8 cellular contexts compared by ENCODE assay signal in the genomic region with DNA sequence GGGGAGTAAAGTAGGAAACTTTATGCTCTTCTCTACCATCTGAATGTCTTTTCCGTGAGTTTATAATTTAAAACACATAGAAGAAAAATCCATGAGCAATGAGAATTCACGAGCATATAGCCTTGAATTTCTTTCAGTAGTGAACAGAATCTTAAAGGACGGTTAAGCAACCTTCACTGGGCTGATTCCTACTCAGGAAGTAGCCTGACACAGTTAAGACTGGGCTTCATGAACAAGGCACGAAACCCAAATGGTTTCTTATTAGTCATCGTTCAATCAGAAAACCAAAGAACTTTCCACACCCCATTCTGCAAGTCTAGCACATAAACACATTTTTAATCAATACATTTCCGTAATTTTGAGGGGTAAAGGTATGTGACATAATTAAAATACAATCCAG.
DNase-seq lines count a peak whose midpoint lies in the region; ATAC-seq, FAIRE-seq and TF ChIP-seq lines count a peak whose summit lies in the region.

No MANE protein-coding gene starts in this region.

- H2AFZ ChIP-seq in IMR-90 (replicated peaks; ENCODE audit: low read length, poor library complexity) (no peak overlapping the region), GM12878 (ENCODE audit: control insufficient read depth, low read depth, low read length) (no peak overlapping the region)

- TF ChIP-seq EP300 in GM12878 (IDR thresholded peaks at IDR 0.05; ENCODE audit: borderline replicate concordance in 1 of 2, control insufficient read depth in 1 of 2, low read depth in 2 of 2, low read length in 2 of 2) = no peak

- peak overlapping the region; percentile 32 for H3K4me3 ChIP-seq in DOHH2 (ENCODE audit: low read length)
- no peak overlapping the region for H3K4me3 ChIP-seq in IMR-90 (ENCODE audit: insufficient read depth, low read depth, low read length)
- 0 out of 2 replicates have a peak overlapping the region, but pooled peaks have one; percentile 11 for H3K4me3 ChIP-seq in GM12878
- H3K4me3 ChIP-seq in Peyer's patch = no peak overlapping the region

- no peak overlapping the region for H4K5ac ChIP-seq in IMR-90 (ENCODE audit: low read depth, low read length)

- 100% methylated on average over 1 of the region's 6 CpGs; no CpG with 5 or more reads in 1 of the 2 experiments for WGBS in IMR-90 (ENCODE audit: extremely low coverage in 2 of 2, insufficient read length in 1 of 2), 2 experiments
- 12% methylated on average over 6 of the region's 6 CpGs for WGBS in GM12878 (ENCODE audit: insufficient coverage, insufficient replicate concordance, low lambda C conversion rate, missing lambda C conversion rate)

- H2BK120ac ChIP-seq in IMR-90 (ENCODE audit: low read depth, low read length) = no peak overlapping the region

- no peak overlapping the region for H3K18ac ChIP-seq in IMR-90 (ENCODE audit: low read depth, low read length)

- dilution Hi-C loops in IMR-90 (cut with HindIII; ENCODE audit: low sequenced_read_pairs, unreplicated experiment) = no loop called here

- DNase-seq in IMR-90 (peak; percentile 25), GM12878 (ENCODE audit: low read depth, low spot score) (no peak), Peyer's patch (no peak), HuH-7.5 (ENCODE audit: low spot score) (no peak), HK-2 (ENCODE audit: unreplicated experiment) (no peak), NCI-H1048 (lab: John Stamatoyannopoulos, UW) (no peak)

- H3K4me1 ChIP-seq in DOHH2 (ENCODE audit: control insufficient read depth, low read length) = peaks cover 57% of the 10 kb centered on the region
- H3K4me1 ChIP-seq in IMR-90 (ENCODE audit: control insufficient read depth, insufficient read depth, low read length) = no peaks in the 10 kb centered on the region
- peaks cover 17% of the 10 kb centered on the region for H3K4me1 ChIP-seq in GM12878 (ENCODE audit: control insufficient read depth, insufficient read depth, low read length)
- H3K4me1 ChIP-seq in Peyer's patch = no peaks in the 10 kb centered on the region

- TF ChIP-seq POLR2A in IMR-90 (IDR thresholded peaks at IDR 0.05; ENCODE audit: low read depth, low read length) (no peak), GM12878 (IDR thresholded peaks at IDR 0.05; ENCODE audit: low read depth, low read length) (no peak), Peyer's patch (IDR thresholded peaks at IDR 0.05) (no peak)

- no peak overlapping the region for H3K14ac ChIP-seq in IMR-90 (replicated peaks; ENCODE audit: low read depth, low read length)

- H3K9ac ChIP-seq in IMR-90 (ENCODE audit: low read depth, low read length) = no peak overlapping the region
- peak overlapping the region; percentile 22; the same call in 1 of the 2 replicates for H3K9ac ChIP-seq in GM12878 (ENCODE audit: control insufficient read depth, insufficient read depth, low read length)

- RAD21 ChIA-PET in GM12878 (lab: Charles Lee; ENCODE audit: unreplicated experiment) = interaction anchor here (0.7 to 2.0 kb wide), 10 partner anchors 13 to 72 kb away, joined by 3 to 7 read pairs (median 4); no protein-coding TSS in a partner anchor

- no peak overlapping the region for H3K23ac ChIP-seq in IMR-90 (ENCODE audit: low read depth, low read length)

- H4K91ac ChIP-seq in IMR-90 (ENCODE audit: insufficient read depth, low read depth, low read length) = no peak overlapping the region

- ATAC-seq in GM19463 (IDR thresholded peaks at IDR 0.05; ENCODE audit: unreplicated experiment) (peak; percentile 53), IMR-90 (ENCODE audit: low read depth) (no peak), GM12878 (peak; percentile 76)

- no peaks in the 10 kb centered on the region; a peak in 1 of 4 replicates for H3K79me1 ChIP-seq in IMR-90 (ENCODE audit: low read depth in 1 of 2, low read length in 2 of 2)

- FAIRE-seq in GM12878 (lab: Jason Lieb, UNC) = peak; percentile 56

- H3K79me2 ChIP-seq in DOHH2 (ENCODE audit: control insufficient read depth, low read length) = peaks cover 45% of the 10 kb centered on the region
- H3K79me2 ChIP-seq in GM12878 (ENCODE audit: control insufficient read depth, insufficient read depth, low read length) = peaks cover 63% of the 10 kb centered on the region

- H2BK20ac ChIP-seq in IMR-90 (ENCODE audit: low read depth, low read length) = no peak overlapping the region

- H3K9me2 ChIP-seq in DOHH2 (replicated peaks; ENCODE audit: control insufficient read depth, low read length) = no peaks in the 10 kb centered on the region

- in situ Hi-C loops in IMR-90 (cut with MboI; ENCODE audit: low sequenced_read_pairs) = loop anchor here (25.0 kb wide), 1 partner anchor 429 kb away; no protein-coding TSS in a partner anchor
- in situ Hi-C loops in GM12878 (cut with MboI) = no loop called here

- no peak overlapping the region for H3K56ac ChIP-seq in IMR-90 (ENCODE audit: extremely low read depth, insufficient read depth, low read length)

- H4K20me1 ChIP-seq in DOHH2 (ENCODE audit: control insufficient read depth, insufficient read depth, low read depth, low read length) (no peaks in the 10 kb centered on the region), IMR-90 (ENCODE audit: insufficient read depth, low read length) (no peaks in the 10 kb centered on the region), GM12878 (ENCODE audit: control insufficient read depth, insufficient read depth) (no peaks in the 10 kb centered on the region)

- H3K36me3 ChIP-seq in DOHH2 (ENCODE audit: control insufficient read depth, low read length) = no peaks in the 10 kb centered on the region
- H3K36me3 ChIP-seq in IMR-90 (ENCODE audit: control insufficient read depth, insufficient read depth, low read length) = no peaks in the 10 kb centered on the region
- peaks cover 0 to 2% of the 10 kb centered on the region in 2 experiments; a peak in 1 of 4 replicates for H3K36me3 ChIP-seq in GM12878 (ENCODE audit: control insufficient read depth in 2 of 2, insufficient read depth in 2 of 2, low read length in 1 of 2)
- no peaks in the 10 kb centered on the region for H3K36me3 ChIP-seq in Peyer's patch

- TF ChIP-seq RAD21 in IMR-90 (IDR thresholded peaks at IDR 0.05; ENCODE audit: low read length) (no peak), GM12878 (IDR thresholded peaks at IDR 0.05; ENCODE audit: insufficient read depth, low read depth, low read length) (no peak)

- POLR2A ChIA-PET in IMR-90 (lab: Charles Lee; ENCODE audit: unreplicated experiment) (interaction anchor here (0.7 kb wide), 1 partner anchor 51 kb away, joined by 12 read pairs; no protein-coding TSS in a partner anchor), GM12878 (lab: Charles Lee) (interaction anchor here (0.7 to 2.1 kb wide), 7 partner anchors 12 to 162 kb away, joined by 3 to 13 read pairs (median 3); no protein-coding TSS in a partner anchor)

- BruUV-seq in IMR-90 (replicated peaks; lab: Mats Ljungman, UMichigan) (no TSS peak), GM12878 (replicated peaks; lab: Mats Ljungman, UMichigan) (TSS peak; percentile 26)

- no peak overlapping the region for H2AK9ac ChIP-seq in IMR-90 (replicated peaks; ENCODE audit: low read depth, low read length, poor library complexity)

- H3K4ac ChIP-seq in IMR-90 (ENCODE audit: low read depth, low read length) = no peak overlapping the region

- no peaks in the 10 kb centered on the region for H3K27me3 ChIP-seq in DOHH2 (ENCODE audit: control insufficient read depth, low read length)
- no peaks in the 10 kb centered on the region for H3K27me3 ChIP-seq in IMR-90 (ENCODE audit: control insufficient read depth, insufficient read depth, low read length)
- H3K27me3 ChIP-seq in GM12878 (replicated peaks in 1 of 2; ENCODE audit: control insufficient read depth in 2 of 2, insufficient read depth in 2 of 2, low read length in 1 of 2) = no peaks in the 10 kb centered on the region
- no peaks in the 10 kb centered on the region for H3K27me3 ChIP-seq in Peyer's patch

- H3F3A ChIP-seq in DOHH2 (ENCODE audit: control insufficient read depth, insufficient read depth) = peaks cover 3% of the 10 kb centered on the region

- H2AK5ac ChIP-seq in IMR-90 (ENCODE audit: low read depth, low read length) = no peak overlapping the region

- no peak overlapping the region for H4K8ac ChIP-seq in IMR-90 (ENCODE audit: low read depth in 2 of 2, low read length in 2 of 2)

- H3K9me3 ChIP-seq in DOHH2 (ENCODE audit: control insufficient read depth, insufficient read depth, low read length) = no peaks in the 10 kb centered on the region
- H3K9me3 ChIP-seq in IMR-90 (ENCODE audit: control insufficient read depth, insufficient read depth, low read length) = no peaks in the 10 kb centered on the region
- H3K9me3 ChIP-seq in GM12878 (replicated peaks; ENCODE audit: control insufficient read depth, insufficient read depth, low read length) = no peaks in the 10 kb centered on the region; the same call in 2 of the 3 replicates
- no peaks in the 10 kb centered on the region for H3K9me3 ChIP-seq in Peyer's patch

- CTCF ChIA-PET in IMR-90 (lab: Yijun Ruan, JAX) = no interaction called here
- CTCF ChIA-PET in GM12878 (lab: Yijun Ruan, JAX) = interaction anchor here (1.4 to 1.5 kb wide), 2 partner anchors 18 to 20 kb away, joined by 3 to 4 read pairs; no protein-coding TSS in a partner anchor

- no peaks in the 10 kb centered on the region; the same call in 1 of the 2 replicates for H3K9me1 ChIP-seq in IMR-90 (ENCODE audit: insufficient read depth, low read length)

- H2BK5ac ChIP-seq in IMR-90 (ENCODE audit: low read depth, low read length, poor library complexity, severe bottlenecking) = no peak overlapping the region

- H3K27ac ChIP-seq in DOHH2 (ENCODE audit: low read depth, low read length) (peak overlapping the region; percentile 53), IMR-90 (ENCODE audit: insufficient read depth, low read length) (no peak overlapping the region), GM12878 (ENCODE audit: control insufficient read depth, insufficient read depth) (peak overlapping the region; percentile 69), Peyer's patch (no peak overlapping the region)

- no peak for TF ChIP-seq CTCF in DOHH2 (IDR thresholded peaks at IDR 0.05; ENCODE audit: low read depth, low read length, poor library complexity, severe bottlenecking)
- TF ChIP-seq CTCF in IMR-90 (conservative IDR thresholded peaks at IDR 0.05; ENCODE audit: low read depth, low read length) = no peak
- TF ChIP-seq CTCF in GM12878 (IDR thresholded peaks at IDR 0.05 in 2 of 3, conservative IDR thresholded peaks at IDR 0.05 in 1 of 3; ENCODE audit: control insufficient read depth in 2 of 3, extremely low read depth in 1 of 3, insufficient read depth in 1 of 3, low read depth in 3 of 3, low read length in 3 of 3) = no peak
- no peak for TF ChIP-seq CTCF in Peyer's patch (IDR thresholded peaks at IDR 0.05)

- H3K4me2 ChIP-seq in DOHH2 (ENCODE audit: low read length) = peak overlapping the region; percentile 62
- H3K4me2 ChIP-seq in IMR-90 (ENCODE audit: low read depth, low read length) = no peak overlapping the region
- H3K4me2 ChIP-seq in GM12878 (ENCODE audit: control insufficient read depth, insufficient read depth) = peak overlapping the region; percentile 27

- H2BK15ac ChIP-seq in IMR-90 (ENCODE audit: low read depth, low read length) = no peak overlapping the region

- intact Hi-C loops in IMR-90 (cut with micrococcal nuclease) = no loop called here
- intact Hi-C loops in GM12878 (cut with micrococcal nuclease; ENCODE audit: unreplicated experiment) = loop anchor here (2.0 to 5.0 kb wide), 3 partner anchors 15 to 71 kb away; no protein-coding TSS in a partner anchor

- SMC1A ChIA-PET in GM12878 (lab: Charles Lee; ENCODE audit: uncharacterized antibody, unreplicated experiment) = interaction anchor here (0.7 to 9.6 kb wide), 12 partner anchors 9 to 79 kb away, joined by 3 to 83 read pairs (median 4); no protein-coding TSS in a partner anchor

Comparison
In these comparisons a context has a peak if more than half of its experiments do, and no peak if none do; other contexts are left out.
1. H3K27ac ChIP-seq: peak in DOHH2 (single experiment) and GM12878 (single experiment); none in IMR-90 (single experiment) and Peyer's patch (0 of 4).
2. H3K4me3 ChIP-seq: peak in DOHH2 (single experiment) and GM12878 (single experiment); none in IMR-90 (single experiment) and Peyer's patch (0 of 4).